In the genomic region with DNA sequence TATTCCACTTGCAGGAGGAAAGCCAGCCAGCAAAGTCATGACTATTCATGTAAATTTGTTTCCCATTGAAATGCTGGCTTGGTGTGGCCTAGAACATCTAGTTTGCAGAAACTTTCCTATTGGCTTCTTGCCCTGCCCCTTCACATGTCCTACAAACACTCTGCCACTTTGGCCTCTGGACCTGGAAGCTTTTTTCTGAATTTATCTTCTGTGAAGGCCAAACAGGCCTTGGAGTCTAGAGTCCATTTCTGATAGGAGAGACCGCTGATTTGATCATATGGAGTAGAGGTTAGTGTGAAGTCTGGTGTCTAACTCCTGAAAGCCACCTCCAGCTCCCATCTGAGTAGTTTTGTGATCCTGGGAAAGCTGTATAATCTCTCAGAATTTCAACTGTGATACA, we compare ENCODE assay signal across 23 cellular contexts.
A peak's percentile ranks its signal among the peaks of the same experiment; 100 is the strongest.
DNase-seq lines count a peak whose midpoint lies in the region; ATAC-seq, FAIRE-seq and TF ChIP-seq lines count a peak whose summit lies in the region.
"Had no signal": no experiment of that assay in that cellular context is flagged by ENCODE, and none has a peak within 500 bp of the region (broad histone marks: within the 10 kb centered on the region; RNA-seq: fewer than 3 reads in every experiment).

No MANE protein-coding gene starts in this region.

- H2AFZ ChIP-seq in astrocyte (ENCODE audit: low read depth, low read length), result no peak overlapping the region

- H3K4me1 ChIP-seq in astrocyte (ENCODE audit: insufficient read depth, low read length) (no peaks in the 10 kb centered on the region), liver (ENCODE audit: control insufficient read depth in 4 of 4, insufficient read depth in 4 of 4, low read length in 3 of 4) (peaks cover 3 to 14% (median 10%) of the 10 kb centered on the region in 4 donors), small intestine (ENCODE audit: control insufficient read depth in 2 of 2, insufficient read depth in 1 of 2, low read depth in 1 of 2, low read length in 1 of 2) (no peaks in the 10 kb centered on the region)
- H3K4me1 ChIP-seq: A549, BE2C, BLaER1 had no signal

- no peaks in the 10 kb centered on the region for H3K79me2 ChIP-seq in astrocyte (ENCODE audit: insufficient read depth, low read length)

- peak; percentile 21 to 49 for TF ChIP-seq RAD21 in liver (IDR thresholded peaks at IDR 0.05)

- peaks cover 31% of the 10 kb centered on the region for H3K27me3 Mint-ChIP-seq in astrocyte (ENCODE audit: low read depth, unreplicated experiment)
- H3K27me3 Mint-ChIP-seq in stimulated activated naive CD8-positive, alpha-beta T cell treated with anti-CD3 and anti-CD28 coated beads, Interleukin-15, amount 100 ng/mL, for 72 hours, result no peaks in the 10 kb centered on the region
- no peaks in the 10 kb centered on the region for H3K27me3 Mint-ChIP-seq in activated CD8-positive, alpha-beta T cell treated with anti-CD3 and anti-CD28 coated beads, Interleukin-2, amount 10 ng/mL, durations not matched to agents 7 days and 5 days (ENCODE audit: low read depth)
- H3K27me3 Mint-ChIP-seq: CD4-positive, alpha-beta memory T cell had no signal

- POLR2A ChIA-PET in activated CD8-positive, alpha-beta T cell treated with anti-CD3 and anti-CD28 coated beads, Interleukin-2, amount 10 ng/mL, durations not matched to agents 7 days and 5 days (lab: Charles Lee), result no interaction called here

- CTCF ChIA-PET in activated CD8-positive, alpha-beta T cell treated with anti-CD3 and anti-CD28 coated beads, Interleukin-2, amount 10 ng/mL, durations not matched to agents 7 days and 5 days (lab: Charles Lee), result no interaction called here

- peaks cover 10% of the 10 kb centered on the region for H3K4me1 Mint-ChIP-seq in astrocyte (ENCODE audit: low read depth, unreplicated experiment)
- H3K4me1 Mint-ChIP-seq in stimulated activated naive CD8-positive, alpha-beta T cell treated with anti-CD3 and anti-CD28 coated beads, Interleukin-15, amount 100 ng/mL, for 72 hours, result no peaks in the 10 kb centered on the region
- no peaks in the 10 kb centered on the region for H3K4me1 Mint-ChIP-seq in activated CD8-positive, alpha-beta T cell treated with anti-CD3 and anti-CD28 coated beads, Interleukin-2, amount 10 ng/mL, durations not matched to agents 7 days and 5 days (ENCODE audit: low read depth)
- H3K4me1 Mint-ChIP-seq: CD14-positive monocyte; CD4-positive, alpha-beta memory T cell; CD4-positive, CD25-positive, alpha-beta regulatory T cell; CD8-positive, alpha-beta memory T cell had no signal

- WGBS in liver, result 33% methylated on average over 1 of the region's 1 CpG
- 17 to 49% (median 41%) methylated on average over 1 of the region's 1 CpG for WGBS in small intestine, 3 donors

- H3K9me3 Mint-ChIP-seq in astrocyte (ENCODE audit: unreplicated experiment), result peaks cover 3% of the 10 kb centered on the region
- no peaks in the 10 kb centered on the region for H3K9me3 Mint-ChIP-seq in stimulated activated naive CD8-positive, alpha-beta T cell treated with anti-CD3 and anti-CD28 coated beads, Interleukin-15, amount 100 ng/mL, for 72 hours
- no peaks in the 10 kb centered on the region for H3K9me3 Mint-ChIP-seq in activated CD8-positive, alpha-beta T cell treated with anti-CD3 and anti-CD28 coated beads, Interleukin-2, amount 10 ng/mL, durations not matched to agents 7 days and 5 days (ENCODE audit: insufficient read depth)

- no peak overlapping the region for H3K4me2 ChIP-seq in astrocyte (ENCODE audit: low read length)
- H3K4me2 ChIP-seq: A549, BLaER1 had no signal

- H3K36me3 ChIP-seq in astrocyte (ENCODE audit: insufficient read depth, low read length) (no peaks in the 10 kb centered on the region), liver (ENCODE audit: control insufficient read depth in 4 of 4, insufficient read depth in 3 of 4, low read depth in 1 of 4, low read length in 3 of 4) (no peaks in the 10 kb centered on the region), small intestine (ENCODE audit: control insufficient read depth in 2 of 2, insufficient read depth in 2 of 2, low read length in 2 of 2) (no peaks in the 10 kb centered on the region)
- H3K36me3 ChIP-seq: BE2C, BLaER1 had no signal

- no peak overlapping the region for H3K4me3 Mint-ChIP-seq in astrocyte (ENCODE audit: unreplicated experiment)
- no peak overlapping the region for H3K4me3 Mint-ChIP-seq in stimulated activated naive CD8-positive, alpha-beta T cell treated with anti-CD3 and anti-CD28 coated beads, Interleukin-15, amount 100 ng/mL, for 72 hours
- H3K4me3 Mint-ChIP-seq in activated CD8-positive, alpha-beta T cell treated with anti-CD3 and anti-CD28 coated beads, Interleukin-2, amount 10 ng/mL, durations not matched to agents 7 days and 5 days, result no peak overlapping the region
- H3K4me3 Mint-ChIP-seq: CD14-positive monocyte; CD4-positive, alpha-beta memory T cell; CD8-positive, alpha-beta memory T cell had no signal

- DNase-seq in astrocyte (ENCODE audit: low read depth) (no peak), left lobe of liver (ENCODE audit: low spot score) (peak; percentile 65), small intestine (peak; percentile 31), OCI-M2 (lab: John Stamatoyannopoulos, UW; ENCODE audit: unreplicated experiment) (no peak)
- DNase-seq in stimulated activated naive CD8-positive, alpha-beta T cell treated with anti-CD3 and anti-CD28 coated beads, Interleukin-15, amount 100 ng/mL, for 72 hours, result no peak
- DNase-seq in activated CD8-positive, alpha-beta T cell treated with anti-CD3 and anti-CD28 coated beads, Interleukin-2, amount 10 ng/mL, durations not matched to agents 7 days and 5 days, result no peak
- DNase-seq: BE2C; C1 segment of cervical spinal cord; CD4-positive, alpha-beta memory T cell; CD4-positive, CD25-positive, alpha-beta regulatory T cell; CD8-positive, alpha-beta memory T cell; COR-L47; DMS 273 treated with DMSO at 0.1 percent for 48 hours; DMS79 treated with DMSO at 0.1 percent for 48 hours; GF-D8 had no signal

- H3K27me3 ChIP-seq in astrocyte (ENCODE audit: insufficient read depth, low read length) (no peaks in the 10 kb centered on the region), liver (ENCODE audit: control insufficient read depth in 4 of 4, insufficient read depth in 4 of 4, low read length in 3 of 4) (no peaks in the 10 kb centered on the region), small intestine (ENCODE audit: control insufficient read depth in 2 of 2, insufficient read depth in 2 of 2, low read length in 2 of 2) (no peaks in the 10 kb centered on the region)
- H3K27me3 ChIP-seq: BE2C, BLaER1 had no signal

- H3K27ac Mint-ChIP-seq in astrocyte (ENCODE audit: unreplicated experiment), result peak overlapping the region; percentile 59
- no peak overlapping the region for H3K27ac Mint-ChIP-seq in stimulated activated naive CD8-positive, alpha-beta T cell treated with anti-CD3 and anti-CD28 coated beads, Interleukin-15, amount 100 ng/mL, for 72 hours
- no peak overlapping the region for H3K27ac Mint-ChIP-seq in activated CD8-positive, alpha-beta T cell treated with anti-CD3 and anti-CD28 coated beads, Interleukin-2, amount 10 ng/mL, durations not matched to agents 7 days and 5 days
- H3K27ac Mint-ChIP-seq: CD14-positive monocyte; CD4-positive, alpha-beta memory T cell; CD8-positive, alpha-beta memory T cell had no signal

- H3K9ac ChIP-seq in astrocyte (ENCODE audit: low read length) (no peak overlapping the region), liver (ENCODE audit: low read depth in 1 of 2, low read length in 2 of 2) (no peak overlapping the region)
- H3K9ac ChIP-seq: BLaER1 had no signal

- FAIRE-seq in astrocyte (lab: Jason Lieb, UNC), result no peak
- FAIRE-seq in small intestine (lab: Jason Lieb, UNC), result no peak
- FAIRE-seq: A549, G401.6, GM12891, GM19239 had no signal

- no peaks in the 10 kb centered on the region for H3K36me3 Mint-ChIP-seq in astrocyte (ENCODE audit: low read depth, unreplicated experiment)
- H3K36me3 Mint-ChIP-seq in activated CD8-positive, alpha-beta T cell treated with anti-CD3 and anti-CD28 coated beads, Interleukin-2, amount 10 ng/mL, durations not matched to agents 7 days and 5 days (ENCODE audit: low read depth), result no peaks in the 10 kb centered on the region
- H3K36me3 Mint-ChIP-seq: CD14-positive monocyte; CD4-positive, alpha-beta memory T cell; CD4-positive, CD25-positive, alpha-beta regulatory T cell; CD8-positive, alpha-beta memory T cell had no signal

- H3K27ac ChIP-seq in astrocyte (ENCODE audit: low read depth, low read length), result no peak overlapping the region
- no peak overlapping the region for H3K27ac ChIP-seq in liver (ENCODE audit: low read depth in 1 of 2, low read length in 2 of 2)
- H3K27ac ChIP-seq in small intestine (ENCODE audit: low read depth in 1 of 2, low read length in 1 of 2), result no peak overlapping the region
- H3K27ac ChIP-seq: 22Rv1, A549, BLaER1 had no signal

- TF ChIP-seq CTCF in astrocyte (IDR thresholded peaks at IDR 0.05; ENCODE audit: insufficient read depth, low read depth, low read length) (no peak), liver (IDR thresholded peaks at IDR 0.05; ENCODE audit: low read depth, low read length, missing input control) (no peak)

- no peaks in the 10 kb centered on the region for H4K20me1 ChIP-seq in astrocyte (ENCODE audit: insufficient read depth, low read length)
- H4K20me1 ChIP-seq: BLaER1 had no signal

- peak; percentile 86 for ATAC-seq in left lobe of liver
- ATAC-seq in stimulated activated naive CD8-positive, alpha-beta T cell treated with anti-CD3 and anti-CD28 coated beads, Interleukin-15, amount 100 ng/mL, for 72 hours, result no peak
- no peak for ATAC-seq in activated CD8-positive, alpha-beta T cell treated with anti-CD3 and anti-CD28 coated beads, Interleukin-2, amount 10 ng/mL, durations not matched to agents 7 days and 5 days
- ATAC-seq: A549 had no signal

- H3K9me3 ChIP-seq in astrocyte (ENCODE audit: insufficient read depth, low read depth, low read length), result peaks cover 3% of the 10 kb centered on the region
- no peaks in the 10 kb centered on the region for H3K9me3 ChIP-seq in liver (ENCODE audit: control insufficient read depth in 4 of 4, low read length in 3 of 4)
- H3K9me3 ChIP-seq in small intestine (ENCODE audit: control insufficient read depth, low read depth), result no peaks in the 10 kb centered on the region
- H3K9me3 ChIP-seq: A549, BE2C, BLaER1 had no signal

- H3K4me3 ChIP-seq in astrocyte (ENCODE audit: insufficient read depth, low read depth, low read length) (no peak overlapping the region), liver (ENCODE audit: low read depth in 1 of 3, low read length in 3 of 3) (no peak overlapping the region), small intestine (ENCODE audit: low read depth in 1 of 2, low read length in 2 of 2) (no peak overlapping the region)
- H3K4me3 ChIP-seq: A549, BLaER1 had no signal

TF ChIP-seq in liver, 16 proteins besides CTCF, POLR2A, EP300 and RAD21 (continues in another document):
- TF ChIP-seq EGR1 (IDR thresholded peaks at IDR 0.05; ENCODE audit: low read depth in 2 of 2) (peak in 1 of 2 donors; percentile 19), FOXA1 (IDR thresholded peaks at IDR 0.05) (no peak), MAX (IDR thresholded peaks at IDR 0.05) (peak; percentile 66), HNF4A (conservative IDR thresholded peaks at IDR 0.05) (peak; percentile 86 to 93), HNF4G (IDR thresholded peaks at IDR 0.05) (peak; percentile 68), SP1 (IDR thresholded peaks at IDR 0.05) (peak; percentile 90)

Comparison
In these comparisons a context has a peak if more than half of its experiments do, and no peak if none do; other contexts are left out.
1. DNase-seq: peak in left lobe of liver (single experiment) and small intestine (single experiment); none in astrocyte (single experiment), stimulated activated naive CD8-positive, alpha-beta T cell treated with anti-CD3 and anti-CD28 coated beads, Interleukin-15, amount 100 ng/mL, for 72 hours (0 of 2), activated CD8-positive, alpha-beta T cell treated with anti-CD3 and anti-CD28 coated beads, Interleukin-2, amount 10 ng/mL, durations not matched to agents 7 days and 5 days (single experiment) and OCI-M2 (single experiment).